ENCODE assay signal across 13 cellular contexts in the genomic region with DNA sequence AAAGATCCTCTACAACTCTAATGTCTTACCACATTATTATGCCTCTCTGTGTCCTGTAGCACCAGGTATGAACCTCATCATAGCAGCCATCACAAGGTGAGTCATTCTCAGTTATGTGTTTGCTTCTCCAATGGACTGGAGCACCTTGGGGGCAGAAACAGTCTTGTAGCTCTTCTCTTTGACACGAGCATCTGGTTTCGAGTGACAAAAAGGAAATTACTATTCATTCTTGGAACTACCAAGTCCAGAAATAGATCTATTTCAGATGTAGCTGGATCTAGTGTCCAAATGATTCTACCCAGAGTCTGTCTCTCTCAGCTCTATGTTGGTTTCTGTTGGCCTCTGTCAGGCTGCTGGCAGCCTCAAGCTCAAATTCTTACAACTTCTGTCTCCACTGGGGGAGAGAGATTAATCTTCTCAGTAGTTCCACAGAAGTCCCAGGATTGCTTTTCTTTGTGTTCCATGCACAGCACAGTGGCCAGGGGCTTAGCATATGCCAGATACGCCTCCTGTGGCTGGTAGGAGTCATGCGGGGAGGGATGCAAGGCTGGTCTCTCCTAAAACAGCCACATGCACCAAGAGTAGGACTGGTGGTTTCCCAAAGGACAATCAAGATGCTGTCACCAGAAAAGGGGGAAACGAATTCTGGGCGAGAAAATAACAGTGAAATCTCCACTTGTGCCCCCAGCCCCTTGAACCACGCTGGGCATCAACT. TPM values are rescaled to one million over a fixed set of nuclear protein-coding genes. Genes with fewer than 3 reads are reported as not detected.
DNase-seq lines count a peak whose midpoint lies in the region; ATAC-seq, FAIRE-seq and TF ChIP-seq lines count a peak whose summit lies in the region.
"Had no signal": no experiment of that assay in that cellular context is flagged by ENCODE, and none has a peak within 500 bp of the region (broad histone marks: within the 10 kb centered on the region; RNA-seq: fewer than 3 reads in every experiment).

No MANE protein-coding gene starts in this region.

- H3K4me2 ChIP-seq in A549 (0 out of 3 replicates have a peak overlapping the region, but pooled peaks have one; percentile 3), K562 (ENCODE audit: insufficient read depth, low read length) (no peak overlapping the region)

- H3K27me3 ChIP-seq in K562 (ENCODE audit: control insufficient read depth in 2 of 2, insufficient read depth in 2 of 2, low read length in 2 of 2), result peaks cover 4 to 14% of the 10 kb centered on the region in 2 experiments; a peak in 2 of 5 replicates

- CTCF ChIA-PET in A549 (lab: Yijun Ruan, JAX) (no interaction called here), K562 (lab: Yijun Ruan, JAX; ENCODE audit: low intra/inter-chr PET ratio) (no interaction called here)

- no peaks in the 10 kb centered on the region for H3K79me2 ChIP-seq in K562 (ENCODE audit: control insufficient read depth, insufficient read depth, low read length)

- TF ChIP-seq CTCF in A549 (IDR thresholded peaks at IDR 0.05) (no peak), K562 (IDR thresholded peaks at IDR 0.05 in 2 of 3, conservative IDR thresholded peaks at IDR 0.05 in 1 of 3; ENCODE audit: insufficient read depth in 2 of 3, low read depth in 1 of 3, low read length in 3 of 3) (peak; percentile 11 to 37 (median 11); a peak in 2 of 6 replicates)

- H3K9me3 ChIP-seq in A549 (no peaks in the 10 kb centered on the region), K562 (replicated peaks; ENCODE audit: control insufficient read depth, insufficient read depth, low read depth, low read length) (no peaks in the 10 kb centered on the region)

- intact Hi-C loops in K562 (cut with micrococcal nuclease), result no loop called here

- 0 out of 6 replicates have a peak overlapping the region, but pooled peaks of 1 of the 2 experiments have one; percentile 14 for H3K27ac ChIP-seq in A549
- no peak overlapping the region for H3K27ac ChIP-seq in K562 (ENCODE audit: extremely low read depth, low read depth, low read length)

- no peaks in the 10 kb centered on the region for H3K9me1 ChIP-seq in K562 (ENCODE audit: control insufficient read depth, insufficient read depth, low read length)

- ATAC-seq in A549, result peak in 1 of 2 experiments; percentile 65; a peak in 3 of 6 replicates
- ATAC-seq in HG03108 (IDR thresholded peaks at IDR 0.05; ENCODE audit: unreplicated experiment), result peak; percentile 43
- ATAC-seq in K562, result peak; percentile 70; the same call in 2 of the 3 replicates
- no peak for ATAC-seq in GM21723 (IDR thresholded peaks at IDR 0.05; ENCODE audit: unreplicated experiment)
- ATAC-seq: stimulated activated naive CD8-positive, alpha-beta T cell treated with anti-CD3 and anti-CD28 coated beads, Interleukin-15, Interleukin-2, amounts not matched to agents 100 U/mL and 50 U/mL, for 24 hours; T-helper 17 cell had no signal

- POLR2A ChIA-PET in A549 (lab: Yijun Ruan, JAX) (no interaction called here), K562 (lab: Yijun Ruan, JAX) (no interaction called here)

- H3K4me3 ChIP-seq in A549, result no peak overlapping the region
- no peak overlapping the region for H3K4me3 ChIP-seq in K562

- TF ChIP-seq EP300 in A549 (IDR thresholded peaks at IDR 0.05), result no peak
- TF ChIP-seq EP300 in K562 (IDR thresholded peaks at IDR 0.05; ENCODE audit: low read length), result no peak

- no TSS peak for BruUV-seq in K562 (replicated peaks; lab: Mats Ljungman, UMichigan)

- no peak overlapping the region for H2AFZ ChIP-seq in K562 (ENCODE audit: low read depth, low read length)

- peak in 1 of 2 experiments; percentile 30 for DNase-seq in A549 (ENCODE audit: low read depth in 1 of 2, low spot score in 1 of 2)
- peak; percentile 10 for DNase-seq in GM19238 (ENCODE audit: insufficient read length, low spot score)
- no peak for DNase-seq in K562 (ENCODE audit: extremely low read depth in 1 of 4, low spot score in 3 of 4)
- DNase-seq in NCI-H526 treated with DMSO at 0.1 percent for 48 hours (lab: John Stamatoyannopoulos, UW), result no peak
- no peak for DNase-seq in stimulated activated CD4-positive, alpha-beta T cell treated with anti-CD3 and anti-CD28 coated beads, Interleukin-4, amount 100 ng/mL, for 1 hour
- DNase-seq in activated T-cell treated with anti-CD3 and anti-CD28 coated beads, Interleukin-2, amount 50 U/mL, for 48 hours, result no peak
- DNase-seq: IMR-90; midbrain; NCI-H345; stimulated activated naive CD8-positive, alpha-beta T cell treated with anti-CD3 and anti-CD28 coated beads, Interleukin-15, Interleukin-2, amounts not matched to agents 100 U/mL and 50 U/mL, for 24 hours; T-helper 17 cell had no signal

- FAIRE-seq in A549 (lab: Jason Lieb, UNC) (no peak), K562 (lab: Jason Lieb, UNC) (no peak)

- WGBS in A549 (ENCODE audit: missing lambda C conversion rate), result 83% methylated on average over 7 of the region's 7 CpGs
- 0% methylated on average over 5 of the region's 7 CpGs for WGBS in K562 (ENCODE audit: insufficient coverage, low coverage, missing lambda C conversion rate)

- H4K20me1 ChIP-seq in K562 (replicated peaks; ENCODE audit: control insufficient read depth, insufficient read depth, low read length), result no peaks in the 10 kb centered on the region

- H3K4me1 ChIP-seq in A549 (peaks cover 32% of the 10 kb centered on the region), K562 (replicated peaks in 1 of 2; ENCODE audit: control insufficient read depth in 2 of 2, insufficient read depth in 2 of 2, low read length in 2 of 2) (no peaks in the 10 kb centered on the region)

- no peak overlapping the region for H3K9ac ChIP-seq in K562 (ENCODE audit: insufficient read depth in 1 of 2, low read depth in 2 of 2, low read length in 2 of 2)

- TF ChIP-seq RAD21 in A549 (conservative IDR thresholded peaks at IDR 0.05 in 1 of 2, IDR thresholded peaks at IDR 0.05 in 1 of 2) (no peak; a peak in 1 of 5 replicates), K562 (CRISPR knock-in tag; conservative IDR thresholded peaks at IDR 0.05 in 1 of 2, IDR thresholded peaks at IDR 0.05 in 1 of 2) (no peak)

- H3K36me3 ChIP-seq in K562 (ENCODE audit: control insufficient read depth, insufficient read depth, low read length), result no peaks in the 10 kb centered on the region

- in situ Hi-C loops in K562 (cut with MboI), result no loop called here

- no peak for TF ChIP-seq POLR2A in A549 (IDR thresholded peaks at IDR 0.05; ENCODE audit: low read length)
- TF ChIP-seq POLR2A in K562 (conservative IDR thresholded peaks at IDR 0.05), result no peak

TF ChIP-seq in A549, 52 proteins besides CTCF, POLR2A, EP300 and RAD21 (continues in another document):
- TF ChIP-seq ZSCAN20 (CRISPR knock-in tag; IDR thresholded peaks at IDR 0.05), result no peak
- no peak for TF ChIP-seq NPAS2 (CRISPR knock-in tag; IDR thresholded peaks at IDR 0.05; ENCODE audit: borderline replicate concordance)
- no peak for TF ChIP-seq ATOH8 (CRISPR knock-in tag; IDR thresholded peaks at IDR 0.05; ENCODE audit: low read depth)
- no peak for TF ChIP-seq KDM1A (IDR thresholded peaks at IDR 0.05; ENCODE audit: low read depth)
- no peak for TF ChIP-seq PHF8 (IDR thresholded peaks at IDR 0.05; ENCODE audit: borderline replicate concordance, low read depth)
- TF ChIP-seq HOXB13 (CRISPR knock-in tag; IDR thresholded peaks at IDR 0.05; ENCODE audit: low read depth), result no peak

TF ChIP-seq in K562, 482 proteins besides CTCF, POLR2A, EP300 and RAD21:
- TF ChIP-seq POU5F1 (IDR thresholded peaks at IDR 0.05; ENCODE audit: borderline replicate concordance, low read depth, low read length, partially characterized antibody), result no peak

RNA-seq across cellular contexts. Expression of gene PAPSS2, which starts 37.2 kb away (rescaled TPM):
- polyA plus RNA-seq in A549 (2011; rRNA removed) (27.7 and 37.9 TPM in 2 replicates), A549 (2017; fragmentation: RNase III; extraction: RNeasy Plus Mini Kit Qiagen cat#74134 plus additional on column Dnase treatment) (29.0 to 32.9 TPM (median 32.8 TPM) in 3 replicates), K562 (2011; rRNA removed) (not detected in 2 replicates), K562 (2014; fragmentation: Illumina TruSeq; extraction: Trizol) (not detected in 2 replicates), K562 (2014; fragmentation: Nextera tagmentation; extraction: Ambion mirVana) (under 1 TPM in 1 of 2 experiments, not detected in 1; 0.01 TPM), K562 (2014; rRNA removed) (not detected in 2 replicates)
- polyA plus RNA-seq in A549 (2012; cell fraction: cytosol; rRNA removed), result 13.5 and 18.1 TPM in 2 replicates
- 10.8 and 14.7 TPM in 2 replicates for polyA plus RNA-seq in A549 (2012; cell fraction: nucleus; rRNA removed)
- polyA minus RNA-seq in A549 (2011; rRNA and poly(A)+ RNA removed), result 19.2 and 22.8 TPM in 2 replicates
- total RNA-seq in K562 (2011; cell fraction: chromatin; rRNA removed; ENCODE audit: low replicate concordance), result not detected in 2 replicates
- not detected in 2 replicates for total RNA-seq in K562 (2011; cell fraction: nucleolus; rRNA removed)
- total RNA-seq in K562 (2011; cell fraction: nucleoplasm; rRNA removed), result not detected in 2 replicates
- total RNA-seq in K562 (2014; rRNA removed) (not detected in 2 replicates), K562 (2014; rRNA removed; fragmentation: Illumina TruSeq; extraction: Trizol) (not detected in 2 replicates), K562 (2015; rRNA removed; fragmentation: Illumina TruSeq; extraction: Trizol) (not detected in 2 replicates), K562 (2021) (0.22 and 0.29 TPM in 2 replicates)
- polyA plus RNA-seq in K562 (2011; cell fraction: cytosol; rRNA removed), result not detected in 2 replicates
- polyA plus RNA-seq in K562 (2011; cell fraction: nucleus; rRNA removed), result 0.03 TPM in 1 of 2 replicates, not detected in the other
- 0.04 TPM in 1 of 2 replicates, not detected in the other for polyA plus RNA-seq in K562 (2012)
- polyA minus RNA-seq in K562 (2011; rRNA and poly(A)+ RNA removed), result not detected in 2 replicates
- not detected in 2 replicates for polyA minus RNA-seq in K562 (2011; cell fraction: cytosol; rRNA and poly(A)+ RNA removed)
- not detected in 2 replicates for polyA minus RNA-seq in K562 (2011; cell fraction: nucleus; rRNA and poly(A)+ RNA removed)

Comparison
In these comparisons a context has a peak if more than half of its experiments do, and no peak if none do; other contexts are left out.
1. RNA of gene PAPSS2, which starts 37.2 kb away (polyA plus RNA-seq): 10.8 to 37.9 TPM in A549; 0.01 to 0.04 TPM in K562; every median in the first group is over 10 times any median in the second.
2. Of the 35 proteins assayed by ChIP-seq in both K562 and A549: peak only in K562: CTCF; only in A549: none; in both: none; in neither: 34.